ENCODE assay signal across 32 cellular contexts in genomic region chrX:143570747-143571146, GRCh38. TPM values are rescaled to one million over a fixed set of nuclear protein-coding genes. Genes with fewer than 3 reads are reported as not detected.
"Had no signal": no experiment of that assay in that cellular context is flagged by ENCODE, and none has a peak within 500 bp of the region (broad histone marks: within the 10 kb centered on the region; RNA-seq: fewer than 3 reads in every experiment).

No MANE protein-coding gene starts in this region.

- H3K4me3 ChIP-seq: colonic mucosa, esophagus squamous epithelium, gastrocnemius medialis, heart right ventricle, left lung, lower lobe of right lung, mucosa of descending colon had no signal

- H3K4me3 Mint-ChIP-seq: dendritic cell treated with granulocyte-macrophage colony-stimulating factor and Interleukin-4, amounts not matched to agents 40 ng/mL and 50 ng/mL, for 4 days; effector memory CD8-positive, alpha-beta T cell; endodermal cell; mesothelial cell of epicardium; naive B cell had no signal

- H3K4me1 ChIP-seq: colonic mucosa, esophagus squamous epithelium, gastrocnemius medialis, heart right ventricle, left lung, lower lobe of right lung had no signal

- H3K27me3 Mint-ChIP-seq: dendritic cell treated with granulocyte-macrophage colony-stimulating factor and Interleukin-4, amounts not matched to agents 40 ng/mL and 50 ng/mL, for 4 days; effector memory CD8-positive, alpha-beta T cell; naive B cell had no signal

- H3K9me3 Mint-ChIP-seq: dendritic cell treated with granulocyte-macrophage colony-stimulating factor and Interleukin-4, amounts not matched to agents 40 ng/mL and 50 ng/mL, for 4 days had no signal

- ATAC-seq: effector memory CD8-positive, alpha-beta T cell; esophagus mucosa; gastrocnemius medialis; heart right ventricle; left cardiac atrium; left lung; left ventricle myocardium superior; mucosa of descending colon had no signal

- H3K4me1 Mint-ChIP-seq: endodermal cell, mesothelial cell of epicardium, naive B cell had no signal

- H3K27me3 ChIP-seq: colonic mucosa, esophagus squamous epithelium, gastrocnemius medialis, heart right ventricle, left lung had no signal

- H3K27ac ChIP-seq: colonic mucosa, epithelial cell of prostate, esophagus squamous epithelium, gastrocnemius medialis, heart right ventricle, left lung, lower lobe of right lung had no signal

- H3K27ac Mint-ChIP-seq: dendritic cell treated with granulocyte-macrophage colony-stimulating factor and Interleukin-4, amounts not matched to agents 40 ng/mL and 50 ng/mL, for 4 days; effector memory CD8-positive, alpha-beta T cell; endodermal cell; mesothelial cell of epicardium; naive B cell had no signal

- DNase-seq: colonic mucosa; cortex of kidney; effector CD8-positive, alpha-beta T cell; effector memory CD8-positive, alpha-beta T cell; endodermal cell; erythroblast; esophagus squamous epithelium; foreskin fibroblast; foreskin melanocyte; gastrocnemius medialis; glutamatergic neuron; head of caudate nucleus; heart right ventricle; hippocampal formation; left cardiac atrium; left lung; left ventricle myocardium superior; lower lobe of right lung; mucosa of descending colon; naive B cell had no signal

- H3K9me3 ChIP-seq: colonic mucosa, esophagus squamous epithelium, gastrocnemius medialis, heart right ventricle, lower lobe of right lung, mucosa of descending colon had no signal

- H3K36me3 ChIP-seq: colonic mucosa, esophagus squamous epithelium, gastrocnemius medialis, heart right ventricle, left lung, lower lobe of right lung had no signal

- H3K36me3 Mint-ChIP-seq: naive B cell had no signal

RNA-seq across cellular contexts. Expression of gene SPANXN3, which starts 53.5 kb away (rescaled TPM):
- total RNA-seq: colonic mucosa, dermis microvascular lymphatic vessel endothelial cell, endodermal cell, esophagus mucosa, esophagus squamous epithelium, glomerular endothelial cell, heart right ventricle, kidney epithelial cell, left cardiac atrium, left lung, left ventricle myocardium superior, lower leg skin, lower lobe of right lung, lung microvascular endothelial cell, mesenteric fat pad, mesothelial cell of epicardium, mucosa of descending colon, myocyte had no signal
- polyA plus RNA-seq: heart right ventricle, keratinocyte had no signal
